In genomic region chr2:172813314-172813888, GRCh38 we compare ENCODE assay signal across 8 cellular contexts.
DNase-seq lines count a peak whose midpoint lies in the region; ATAC-seq, FAIRE-seq and TF ChIP-seq lines count a peak whose summit lies in the region.

No MANE protein-coding gene starts in this region.

- no peak overlapping the region for H3K9ac ChIP-seq in liver (ENCODE audit: low read depth in 1 of 2, low read length in 2 of 2)
- no peak overlapping the region for H3K9ac ChIP-seq in neuronal stem cell (ENCODE audit: low read depth, low read length, poor library complexity)

- H3K36me3 ChIP-seq in bronchial epithelial cell (ENCODE audit: control insufficient read depth, insufficient read depth, low read length) (no peaks in the 10 kb centered on the region), liver (ENCODE audit: control insufficient read depth in 4 of 4, insufficient read depth in 3 of 4, low read depth in 1 of 4, low read length in 3 of 4) (no peaks in the 10 kb centered on the region), neuronal stem cell (replicated peaks in 1 of 2; ENCODE audit: control insufficient read depth in 2 of 2, insufficient read depth in 2 of 2, low read length in 2 of 2) (no peaks in the 10 kb centered on the region)

- H2BK12ac ChIP-seq in neuronal stem cell (ENCODE audit: low read length): no peak overlapping the region

- H3K4ac ChIP-seq in neuronal stem cell (ENCODE audit: low read length): no peak overlapping the region

- peak; percentile 66 to 69 for TF ChIP-seq RAD21 in liver (IDR thresholded peaks at IDR 0.05)

- no peak overlapping the region for H3K14ac ChIP-seq in neuronal stem cell (ENCODE audit: low read length)

- H3K4me1 ChIP-seq in liver (ENCODE audit: control insufficient read depth in 4 of 4, insufficient read depth in 4 of 4, low read length in 3 of 4): no peaks in the 10 kb centered on the region
- no peaks in the 10 kb centered on the region for H3K4me1 ChIP-seq in neuronal stem cell (ENCODE audit: control insufficient read depth in 2 of 2, insufficient read depth in 1 of 2, low read depth in 1 of 2, low read length in 2 of 2)

- H3K27ac ChIP-seq in liver (ENCODE audit: low read depth in 1 of 2, low read length in 2 of 2) (no peak overlapping the region), neuronal stem cell (replicated peaks; ENCODE audit: low read length) (no peak overlapping the region)

- TF ChIP-seq CTCF in AG10803 (conservative IDR thresholded peaks at IDR 0.05; ENCODE audit: low read length) (peak; percentile 52), bronchial epithelial cell (IDR thresholded peaks at IDR 0.05; ENCODE audit: insufficient read depth, low read length, severe bottlenecking) (peak; percentile 41), liver (IDR thresholded peaks at IDR 0.05; ENCODE audit: low read depth, low read length, missing input control) (peak; percentile 32)

- no peak overlapping the region for H3K18ac ChIP-seq in neuronal stem cell (ENCODE audit: low read length)

- no peak overlapping the region for H4K8ac ChIP-seq in neuronal stem cell (ENCODE audit: low read depth, low read length)

- H3K4me2 ChIP-seq in neuronal stem cell (ENCODE audit: insufficient read depth, low read length, poor library complexity, severe bottlenecking): no peak overlapping the region

- H4K91ac ChIP-seq in neuronal stem cell (ENCODE audit: low read depth, low read length, poor library complexity): no peak overlapping the region

- H3K79me1 ChIP-seq in neuronal stem cell (ENCODE audit: low read depth, low read length): no peaks in the 10 kb centered on the region

- ATAC-seq in GM19324 (IDR thresholded peaks at IDR 0.05; ENCODE audit: low FRiP score, unreplicated experiment): no peak

- H2BK120ac ChIP-seq in neuronal stem cell (ENCODE audit: low read depth, low read length): no peak overlapping the region

- no peak overlapping the region for H2BK15ac ChIP-seq in neuronal stem cell (ENCODE audit: low read length)

- no peaks in the 10 kb centered on the region for H3K27me3 ChIP-seq in bronchial epithelial cell (ENCODE audit: control insufficient read depth, insufficient read depth, low read length)
- no peaks in the 10 kb centered on the region for H3K27me3 ChIP-seq in liver (ENCODE audit: control insufficient read depth in 4 of 4, insufficient read depth in 4 of 4, low read length in 3 of 4)
- peaks cover 0 to 19% (median 0%) of the 10 kb centered on the region in 3 experiments for H3K27me3 ChIP-seq in neuronal stem cell (ENCODE audit: control insufficient read depth in 3 of 3, insufficient read depth in 3 of 3, low read depth in 1 of 3, low read length in 3 of 3)

- H3K9me3 ChIP-seq in liver (ENCODE audit: control insufficient read depth in 4 of 4, low read length in 3 of 4) (no peaks in the 10 kb centered on the region), neuronal stem cell (replicated peaks in 1 of 2; ENCODE audit: control insufficient read depth in 2 of 2, insufficient read depth in 1 of 2, low read depth in 1 of 2, low read length in 2 of 2) (no peaks in the 10 kb centered on the region)

- H2AFZ ChIP-seq in neuronal stem cell (ENCODE audit: low read length): no peak overlapping the region

- 58% methylated on average over 4 of the region's 4 CpGs for WGBS in liver
- no CpG with 5 or more reads among the region's 4 CpGs for WGBS in neuronal stem cell (ENCODE audit: extremely low coverage in 2 of 2, insufficient read length in 2 of 2, insufficient replicate concordance in 1 of 2), 2 donors

- no peak overlapping the region for H2AK5ac ChIP-seq in neuronal stem cell (ENCODE audit: low read depth, low read length)

- H3K4me3 ChIP-seq in AG10803 (ENCODE audit: low read length) (no peak overlapping the region), bronchial epithelial cell (ENCODE audit: low read depth, low read length) (no peak overlapping the region), liver (ENCODE audit: low read depth in 1 of 3, low read length in 3 of 3) (no peak overlapping the region), neuronal stem cell (ENCODE audit: low read length in 2 of 2) (no peak overlapping the region)

- DNase-seq in AG10803 (ENCODE audit: low read depth) (peak; percentile 11), Kasumi-1 (lab: John Stamatoyannopoulos, UW) (peak; percentile 19 to 22), bronchial epithelial cell (ENCODE audit: low read depth) (peak; percentile 39), amniotic stem cell (lab: John Stamatoyannopoulos, UW) (no peak), neuronal stem cell (ENCODE audit: low spot score) (no peak), activated gamma-delta T cell (lab: John Stamatoyannopoulos, UW) (no peak)

- H2BK5ac ChIP-seq in neuronal stem cell (ENCODE audit: low read length): no peak overlapping the region

- H3K23ac ChIP-seq in neuronal stem cell (ENCODE audit: low read depth, low read length, poor library complexity): no peak overlapping the region

- FAIRE-seq in bronchial epithelial cell (lab: Jason Lieb, UNC): no peak

TF ChIP-seq in liver, 16 proteins besides CTCF, POLR2A, EP300 and RAD21:
- TF ChIP-seq FOXA2 (IDR thresholded peaks at IDR 0.05) (no peak), ZBTB33 (IDR thresholded peaks at IDR 0.05) (no peak), NR2F2 (IDR thresholded peaks at IDR 0.05) (no peak), GABPA (IDR thresholded peaks at IDR 0.05 in 1 of 2, conservative IDR thresholded peaks at IDR 0.05 in 1 of 2) (no peak), HNF4A (conservative IDR thresholded peaks at IDR 0.05) (no peak), FOXA1 (IDR thresholded peaks at IDR 0.05) (no peak), MAX (IDR thresholded peaks at IDR 0.05) (no peak), ATF3 (IDR thresholded peaks at IDR 0.05) (no peak), REST (IDR thresholded peaks at IDR 0.05) (no peak), SP1 (IDR thresholded peaks at IDR 0.05) (no peak), EGR1 (IDR thresholded peaks at IDR 0.05; ENCODE audit: low read depth in 2 of 2) (no peak), HNF4G (IDR thresholded peaks at IDR 0.05) (no peak), JUND (IDR thresholded peaks at IDR 0.05) (no peak), RXRA (IDR thresholded peaks at IDR 0.05) (no peak), TAF1 (conservative IDR thresholded peaks at IDR 0.05) (no peak), YY1 (IDR thresholded peaks at IDR 0.05) (no peak)

Comparison
In these comparisons a context has a peak if more than half of its experiments do, and no peak if none do; other contexts are left out.
1. DNase-seq: peak in AG10803 (single experiment), Kasumi-1 (2 of 2) and bronchial epithelial cell (single experiment); none in amniotic stem cell (single experiment), neuronal stem cell (single experiment) and activated gamma-delta T cell (single experiment).
2. Peak in every context shown above with its lines, with median percentiles within 50 percentile points of each other: CTCF ChIP-seq.